12 cellular contexts compared by ENCODE assay signal in the genomic region with DNA sequence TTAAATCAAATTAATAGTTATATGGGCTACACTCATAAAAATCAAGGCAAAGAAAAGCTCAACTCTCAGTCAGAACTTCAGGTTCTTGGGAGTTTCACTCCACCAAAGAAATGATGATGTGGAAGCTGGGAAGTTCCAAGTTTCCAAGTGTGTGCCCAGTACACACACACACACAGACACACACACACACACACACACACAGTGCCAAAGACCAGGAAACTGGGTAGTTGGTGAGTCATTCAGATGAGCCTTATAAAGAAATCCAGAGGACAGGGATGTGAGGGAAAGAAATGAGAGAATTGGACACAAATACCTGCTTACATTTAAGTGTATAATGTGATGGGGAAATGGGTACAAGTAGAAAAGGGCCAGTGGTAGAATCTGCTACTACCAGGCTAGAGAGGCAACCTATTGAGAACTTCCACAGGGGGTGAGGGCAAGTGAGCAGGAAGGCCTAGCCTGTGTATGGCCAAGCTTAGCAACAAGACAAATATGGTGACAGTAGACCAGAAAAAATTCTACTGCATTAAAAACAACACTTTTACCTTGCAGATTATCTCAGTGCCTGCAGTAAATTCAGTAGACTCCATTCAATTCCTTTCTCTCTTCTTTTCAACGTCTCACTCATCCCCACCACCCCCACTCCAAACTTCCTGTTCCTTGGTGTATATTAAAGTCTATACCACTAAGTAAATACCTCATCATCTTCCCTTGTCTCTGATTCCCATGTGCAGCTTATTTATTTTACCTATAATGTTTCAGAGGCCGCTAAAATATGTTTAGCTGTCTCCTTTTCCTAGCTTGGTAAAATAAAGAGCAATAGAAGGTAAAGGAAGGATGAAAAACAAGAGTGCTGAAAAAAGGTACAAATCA.
DNase-seq lines count a peak whose midpoint lies in the region; ATAC-seq and TF ChIP-seq lines count a peak whose summit lies in the region.
"Had no signal": no experiment of that assay in that cellular context is flagged by ENCODE, and none has a peak within 500 bp of the region (broad histone marks: within the 10 kb centered on the region; RNA-seq: fewer than 3 reads in every experiment).

No MANE protein-coding gene starts in this region.

- peaks cover 53% of the 10 kb centered on the region for H3K4me1 ChIP-seq in Panc1 (ENCODE audit: control insufficient read depth, insufficient read depth, low read length)
- H3K4me1 ChIP-seq: left ventricle myocardium inferior had no signal

- TF ChIP-seq CTCF in Panc1 (IDR thresholded peaks at IDR 0.05) (no peak), nephron (IDR thresholded peaks at IDR 0.05; ENCODE audit: unreplicated experiment in 3 of 3) (no peak), GM10266 (IDR thresholded peaks at IDR 0.05; ENCODE audit: control insufficient read depth, insufficient read depth, low read depth, missing control alignments) (no peak)

- H3K4me3 Mint-ChIP-seq in nephron, result no peak overlapping the region
- H3K4me3 Mint-ChIP-seq in activated CD4-positive, alpha-beta T cell treated with anti-CD3 and anti-CD28 coated beads, Interleukin-2, amount 10 ng/mL, durations not matched to agents 24 days and 14 days, result no peak overlapping the region
- H3K4me3 Mint-ChIP-seq: CD8-positive, alpha-beta memory T cell had no signal

- BruUV-seq in Panc1 (replicated peaks; lab: Mats Ljungman, UMichigan), result no TSS peak

- in situ Hi-C loops in Panc1 (cut with HindIII; ENCODE audit: low pct_unique_long_range_greater_than_20kb, low sequenced_read_pairs), result no loop called here

- peaks cover 11% of the 10 kb centered on the region; the same call in 1 of the 2 replicates for H3K9me3 ChIP-seq in Panc1 (ENCODE audit: control insufficient read depth, insufficient read depth, low read depth, low read length)
- H3K9me3 ChIP-seq: left ventricle myocardium inferior had no signal

- POLR2A ChIA-PET in Panc1 (lab: Charles Lee), result no interaction called here

- intact Hi-C loops in Panc1 (cut with micrococcal nuclease; ENCODE audit: unreplicated experiment), result no loop called here
- intact Hi-C loops in activated CD4-positive, alpha-beta T cell treated with anti-CD3 and anti-CD28 coated beads, Interleukin-2, amount 10 ng/mL, durations not matched to agents 24 days and 14 days (cut with micrococcal nuclease), result no loop called here

- DNase-seq in DMS53 treated with DMSO at 0.1 percent for 48 hours (lab: John Stamatoyannopoulos, UW; ENCODE audit: unreplicated experiment) (peak; percentile 57), Panc1 (ENCODE audit: low read depth, low spot score) (no peak), epithelial cell of prostate (ENCODE audit: low read depth, low spot score) (peak; percentile 78), GM10266 (ENCODE audit: extremely low spot score) (no peak), CD1c-positive myeloid dendritic cell (ENCODE audit: extremely low spot score) (no peak)
- no peak for DNase-seq in activated CD8-positive, alpha-beta memory T cell treated with anti-CD3 and anti-CD28 coated beads, Interleukin-2, amount 50 U/mL, for 48 hours
- DNase-seq in activated CD4-positive, alpha-beta T cell treated with anti-CD3 and anti-CD28 coated beads, Interleukin-2, amount 10 ng/mL, durations not matched to agents 24 days and 14 days, result no peak
- DNase-seq: activated naive CD4-positive, alpha-beta T cell treated with anti-CD3 and anti-CD28 coated beads, Interleukin-2, amount 50 U/mL, for 16 hours; CD8-positive, alpha-beta memory T cell; left ventricle myocardium inferior; NCI-H1092 treated with DMSO at 0.1 percent for 48 hours had no signal

- CTCF ChIA-PET in Panc1 (lab: Charles Lee), result no interaction called here

- H3K27ac Mint-ChIP-seq in nephron, result peak overlapping the region in 2 of 3 experiments; percentile 49 to 55
- H3K27ac Mint-ChIP-seq in activated CD4-positive, alpha-beta T cell treated with anti-CD3 and anti-CD28 coated beads, Interleukin-2, amount 10 ng/mL, durations not matched to agents 24 days and 14 days, result no peak overlapping the region

- no peak for ATAC-seq in Panc1

- H3K36me3 ChIP-seq in Panc1 (ENCODE audit: control insufficient read depth, insufficient read depth, low read length), result no peaks in the 10 kb centered on the region
- H3K36me3 ChIP-seq: left ventricle myocardium inferior had no signal

- no peaks in the 10 kb centered on the region for H3K27me3 Mint-ChIP-seq in nephron (ENCODE audit: low read depth)
- H3K27me3 Mint-ChIP-seq in activated CD4-positive, alpha-beta T cell treated with anti-CD3 and anti-CD28 coated beads, Interleukin-2, amount 10 ng/mL, durations not matched to agents 24 days and 14 days, result no peaks in the 10 kb centered on the region
- H3K27me3 Mint-ChIP-seq: CD8-positive, alpha-beta memory T cell had no signal

- H3K27ac ChIP-seq in Panc1 (ENCODE audit: low read length) (peak overlapping the region; percentile 94), epithelial cell of prostate (peak overlapping the region; percentile 12)
- H3K27ac ChIP-seq: left ventricle myocardium inferior had no signal

- H3K27me3 ChIP-seq in Panc1 (ENCODE audit: control insufficient read depth, insufficient read depth, low read length), result no peaks in the 10 kb centered on the region

- no peaks in the 10 kb centered on the region for H3K9me3 Mint-ChIP-seq in nephron
- peaks cover 10% of the 10 kb centered on the region for H3K9me3 Mint-ChIP-seq in activated CD4-positive, alpha-beta T cell treated with anti-CD3 and anti-CD28 coated beads, Interleukin-2, amount 10 ng/mL, durations not matched to agents 24 days and 14 days
- H3K9me3 Mint-ChIP-seq: CD8-positive, alpha-beta memory T cell had no signal

- peaks cover 43% of the 10 kb centered on the region for H3K4me1 Mint-ChIP-seq in nephron
- peaks cover 16% of the 10 kb centered on the region for H3K4me1 Mint-ChIP-seq in activated CD4-positive, alpha-beta T cell treated with anti-CD3 and anti-CD28 coated beads, Interleukin-2, amount 10 ng/mL, durations not matched to agents 24 days and 14 days

- no peaks in the 10 kb centered on the region for H3K36me3 Mint-ChIP-seq in nephron (ENCODE audit: low read depth)
- no peaks in the 10 kb centered on the region for H3K36me3 Mint-ChIP-seq in activated CD4-positive, alpha-beta T cell treated with anti-CD3 and anti-CD28 coated beads, Interleukin-2, amount 10 ng/mL, durations not matched to agents 24 days and 14 days (ENCODE audit: low read depth)
- H3K36me3 Mint-ChIP-seq: CD8-positive, alpha-beta memory T cell had no signal

- H3K4me3 ChIP-seq in Panc1 (ENCODE audit: low read depth in 2 of 2, low read length in 2 of 2), result no peak overlapping the region
- H3K4me3 ChIP-seq: left ventricle myocardium inferior had no signal

Comparison
In these comparisons a context has a peak if more than half of its experiments do, and no peak if none do; other contexts are left out.
1. DNase-seq: peak in DMS53 treated with DMSO at 0.1 percent for 48 hours (single experiment) and epithelial cell of prostate (single experiment); none in Panc1 (single experiment), GM10266 (single experiment), activated CD8-positive, alpha-beta memory T cell treated with anti-CD3 and anti-CD28 coated beads, Interleukin-2, amount 50 U/mL, for 48 hours (single experiment), CD1c-positive myeloid dendritic cell (single experiment) and activated CD4-positive, alpha-beta T cell treated with anti-CD3 and anti-CD28 coated beads, Interleukin-2, amount 10 ng/mL, durations not matched to agents 24 days and 14 days (single experiment).